In genomic region chr20:2470432-2471193, GRCh38 we compare ENCODE assay signal across 1 cellular context.
TF ChIP-seq lines count a peak whose summit lies in the region.

Gene SNRPB (minus strand): TSS chr20:2470789. CDS start chr20:2470690, 99 bp downstream.

TF ChIP-seq in HepG2, 621 proteins besides CTCF, POLR2A, EP300 and RAD21 (continued from another document and continues in another):
- peak; percentile 100 for TF ChIP-seq STAT6 (CRISPR knock-in tag; IDR thresholded peaks at IDR 0.05; ENCODE audit: borderline replicate concordance)
- TF ChIP-seq MTA1 (CRISPR knock-in tag; IDR thresholded peaks at IDR 0.05; ENCODE audit: borderline replicate concordance), result peak; percentile 98
- peak; percentile 100 for TF ChIP-seq ZNF569 (CRISPR knock-in tag; IDR thresholded peaks at IDR 0.05; ENCODE audit: borderline replicate concordance)
- TF ChIP-seq BRD4 (CRISPR knock-in tag; IDR thresholded peaks at IDR 0.05), result peak; percentile 100
- TF ChIP-seq ZNF670 (CRISPR knock-in tag; IDR thresholded peaks at IDR 0.05; ENCODE audit: borderline replicate concordance), result peak; percentile 99
- peak; percentile 96 for TF ChIP-seq EEA1 (CRISPR knock-in tag; IDR thresholded peaks at IDR 0.05; ENCODE audit: borderline replicate concordance)
- no peak for TF ChIP-seq SMARCE1 (IDR thresholded peaks at IDR 0.05; ENCODE audit: borderline replicate concordance)
- TF ChIP-seq PBX2 (CRISPR knock-in tag; IDR thresholded peaks at IDR 0.05), result no peak
- no peak for TF ChIP-seq SP1 (IDR thresholded peaks at IDR 0.05)
- peak; percentile 99 for TF ChIP-seq SP1 (CRISPR knock-in tag; IDR thresholded peaks at IDR 0.05)
- TF ChIP-seq PPARG (CRISPR knock-in tag; conservative IDR thresholded peaks at IDR 0.05), result peak; percentile 83
- TF ChIP-seq ZNF446 (CRISPR knock-in tag; IDR thresholded peaks at IDR 0.05), result peak; percentile 95; the same call in 1 of the 2 replicates
- peak; percentile 99 for TF ChIP-seq GTF3A (CRISPR knock-in tag; conservative IDR thresholded peaks at IDR 0.05)
- TF ChIP-seq ZNF138 (CRISPR knock-in tag; IDR thresholded peaks at IDR 0.05; ENCODE audit: low read depth), result peak; percentile 97
- TF ChIP-seq ZNF556 (CRISPR knock-in tag; IDR thresholded peaks at IDR 0.05; ENCODE audit: borderline replicate concordance), result peak; percentile 99; the same call in 1 of the 2 replicates
- TF ChIP-seq PHF5A (CRISPR knock-in tag; IDR thresholded peaks at IDR 0.05; ENCODE audit: low read depth, unreplicated experiment), result peak; percentile 100
- peak; percentile 13; the same call in 1 of the 2 replicates for TF ChIP-seq MAFF (IDR thresholded peaks at IDR 0.05; ENCODE audit: low read depth, low read length)
- TF ChIP-seq DMAP1 (CRISPR knock-in tag; IDR thresholded peaks at IDR 0.05), result peak; percentile 100
- TF ChIP-seq ZNF484 (CRISPR knock-in tag; IDR thresholded peaks at IDR 0.05; ENCODE audit: borderline replicate concordance, low read depth), result 0 out of 2 replicates have a peak, but pooled peaks have one; percentile 58
- TF ChIP-seq ZNF329 (CRISPR knock-in tag; IDR thresholded peaks at IDR 0.05; ENCODE audit: low read depth), result peak; percentile 88
- no peak for TF ChIP-seq PRPF4 (IDR thresholded peaks at IDR 0.05; ENCODE audit: low read depth, low read length, poor library complexity, severe bottlenecking)
- peak; percentile 99 for TF ChIP-seq MYC (CRISPR knock-in tag; IDR thresholded peaks at IDR 0.05; ENCODE audit: borderline replicate concordance)
- TF ChIP-seq ZBTB7A (CRISPR knock-in tag; IDR thresholded peaks at IDR 0.05), result peak; percentile 36; the same call in 1 of the 2 replicates
- peak; percentile 69; the same call in 1 of the 2 replicates for TF ChIP-seq ZNF652 (CRISPR knock-in tag; IDR thresholded peaks at IDR 0.05; ENCODE audit: borderline replicate concordance, low read depth)
- TF ChIP-seq TFAP4 (IDR thresholded peaks at IDR 0.05; ENCODE audit: borderline replicate concordance, low read depth), result peak; percentile 65; the same call in 1 of the 2 replicates
- TF ChIP-seq MLLT10 (CRISPR knock-in tag; IDR thresholded peaks at IDR 0.05), result peak; percentile 92
- peak; percentile 99 for TF ChIP-seq ZNF280B (CRISPR knock-in tag; IDR thresholded peaks at IDR 0.05; ENCODE audit: borderline replicate concordance)
- peak; percentile 75; the same call in 1 of the 2 replicates for TF ChIP-seq ZNF775 (CRISPR knock-in tag; IDR thresholded peaks at IDR 0.05; ENCODE audit: borderline replicate concordance)
- TF ChIP-seq DMTF1 (CRISPR knock-in tag; IDR thresholded peaks at IDR 0.05), result peak; percentile 94
- TF ChIP-seq ZBTB39 (CRISPR knock-in tag; IDR thresholded peaks at IDR 0.05), result no peak; the same call in 1 of the 2 replicates
- peak; percentile 53 for TF ChIP-seq NR2F6 (IDR thresholded peaks at IDR 0.05)
- TF ChIP-seq NR2F6 (CRISPR knock-in tag; IDR thresholded peaks at IDR 0.05), result no peak; the same call in 1 of the 2 replicates
- no peak; the same call in 1 of the 2 replicates for TF ChIP-seq NCOA5 (CRISPR knock-in tag; IDR thresholded peaks at IDR 0.05)
- peak; percentile 65 for TF ChIP-seq KDM1A (CRISPR knock-in tag; IDR thresholded peaks at IDR 0.05)
- peak; percentile 91 for TF ChIP-seq ZBED4 (CRISPR knock-in tag; IDR thresholded peaks at IDR 0.05; ENCODE audit: borderline replicate concordance)
- TF ChIP-seq SYNCRIP (IDR thresholded peaks at IDR 0.05; ENCODE audit: insufficient read depth, low read depth, low read length), result no peak
- peak; percentile 99 for TF ChIP-seq ZNF878 (CRISPR knock-in tag; IDR thresholded peaks at IDR 0.05)
- peak; percentile 100 for TF ChIP-seq SP4 (CRISPR knock-in tag; IDR thresholded peaks at IDR 0.05)
- TF ChIP-seq GMEB2 (CRISPR knock-in tag; IDR thresholded peaks at IDR 0.05; ENCODE audit: low read depth), result peak; percentile 53; the same call in 1 of the 2 replicates
- peak; percentile 95 for TF ChIP-seq ZNF20 (CRISPR knock-in tag; IDR thresholded peaks at IDR 0.05)
- TF ChIP-seq PRMT3 (CRISPR knock-in tag; IDR thresholded peaks at IDR 0.05; ENCODE audit: borderline replicate concordance, low read depth), result peak; percentile 95; the same call in 1 of the 2 replicates
- TF ChIP-seq SALL1 (CRISPR knock-in tag; IDR thresholded peaks at IDR 0.05), result peak; percentile 99
- peak; percentile 64; the same call in 1 of the 2 replicates for TF ChIP-seq ZNF260 (CRISPR knock-in tag; IDR thresholded peaks at IDR 0.05; ENCODE audit: borderline replicate concordance, low read depth)
- TF ChIP-seq PAX8 (CRISPR knock-in tag; IDR thresholded peaks at IDR 0.05; ENCODE audit: borderline replicate concordance), result peak; percentile 99
- peak; percentile 98 for TF ChIP-seq MIXL1 (CRISPR knock-in tag; IDR thresholded peaks at IDR 0.05)
- TF ChIP-seq GPN1 (CRISPR knock-in tag; IDR thresholded peaks at IDR 0.05; ENCODE audit: borderline replicate concordance), result peak; percentile 95
- TF ChIP-seq PHF20 (CRISPR knock-in tag; IDR thresholded peaks at IDR 0.05), result peak; percentile 100
- TF ChIP-seq FOXO4 (CRISPR knock-in tag; conservative IDR thresholded peaks at IDR 0.05), result no peak; the same call in 1 of the 2 replicates
